Comparison of ENCODE assay signal across 13 cellular contexts in the genomic region with DNA sequence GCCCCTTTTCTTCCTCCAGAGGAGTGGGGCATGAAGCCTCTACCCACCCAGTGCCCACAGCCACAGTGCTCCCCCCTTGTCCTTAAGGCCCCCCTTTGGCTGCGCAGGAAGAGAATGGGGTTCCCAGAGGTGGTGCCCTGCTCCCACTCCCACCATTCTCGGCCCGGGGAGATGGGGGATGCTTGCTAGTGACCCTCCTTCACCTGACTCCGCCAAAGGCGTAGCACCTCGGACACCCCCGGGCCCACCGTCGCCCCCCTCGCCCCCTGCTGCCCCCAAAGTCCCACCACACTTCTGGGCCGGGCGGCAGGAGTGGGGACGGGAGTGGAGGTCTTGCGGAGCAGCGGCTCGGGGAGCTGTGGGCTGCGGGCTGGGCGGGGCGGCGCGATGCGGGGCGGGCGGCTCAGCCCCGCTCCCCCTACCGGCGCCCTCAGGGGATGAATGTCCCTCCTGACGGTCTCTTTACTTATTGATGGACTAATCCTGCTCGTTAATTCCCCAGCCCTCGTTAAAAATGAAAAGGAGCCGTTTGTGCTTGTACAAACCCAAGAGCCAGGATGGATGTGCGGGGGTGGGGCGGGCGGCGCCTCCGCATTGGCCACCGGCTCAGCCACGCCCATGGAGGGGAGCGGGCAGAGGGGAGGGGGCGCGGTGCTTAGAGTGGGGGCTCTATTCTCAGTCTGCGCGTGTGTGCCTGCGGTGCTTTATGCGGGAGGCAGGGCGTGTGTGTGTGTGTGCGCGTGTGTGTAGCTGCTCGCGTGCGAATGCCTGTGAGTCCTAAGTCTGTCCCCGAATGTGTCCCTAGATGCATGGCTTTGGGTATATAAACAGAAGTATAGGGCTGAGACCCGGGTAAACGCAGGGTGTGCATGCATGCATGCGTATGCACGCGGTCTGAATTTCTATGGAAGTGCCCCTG. TPM values are rescaled to one million over a fixed set of nuclear protein-coding genes. Genes with fewer than 3 reads are reported as not detected.
A peak's percentile ranks its signal among the peaks of the same experiment; 100 is the strongest.
DNase-seq lines count a peak whose midpoint lies in the region; ATAC-seq and TF ChIP-seq lines count a peak whose summit lies in the region.
"Had no signal": no experiment of that assay in that cellular context is flagged by ENCODE, and none has a peak within 500 bp of the region (broad histone marks: within the 10 kb centered on the region; RNA-seq: fewer than 3 reads in every experiment).

No MANE protein-coding gene starts in this region.

- H3K4me1 ChIP-seq in foreskin keratinocyte: no peaks in the 10 kb centered on the region
- peaks cover 7 to 15% (median 12%) of the 10 kb centered on the region in 4 donors for H3K4me1 ChIP-seq in esophagus muscularis mucosa
- no peaks in the 10 kb centered on the region for H3K4me1 ChIP-seq in Karpas-422 (ENCODE audit: low read length)

- no peak overlapping the region for H3K27ac ChIP-seq in foreskin keratinocyte
- peak overlapping the region; percentile 4 for H3K27ac ChIP-seq in temporal lobe (ENCODE audit: low read depth, low read length)
- no peak overlapping the region for H3K27ac ChIP-seq in esophagus muscularis mucosa (replicated peaks in 1 of 4)
- H3K27ac ChIP-seq in Karpas-422 (ENCODE audit: low read length): no peak overlapping the region

- no peaks in the 10 kb centered on the region for H3K36me3 Mint-ChIP-seq in activated T-cell treated with anti-CD3 and anti-CD28 coated beads, Interleukin-2, amount 50 U/mL, for 4 hours (ENCODE audit: insufficient read depth)
- no peaks in the 10 kb centered on the region for H3K36me3 Mint-ChIP-seq in activated T-cell treated with anti-CD3 and anti-CD28 coated beads, Interleukin-2, amount 50 U/mL, for 24 hours (ENCODE audit: low read depth)
- H3K36me3 Mint-ChIP-seq: activated naive CD4-positive, alpha-beta T cell treated with anti-CD3 and anti-CD28 coated beads, Interleukin-2, amount 10 ng/mL, durations not matched to agents 7 days and 5 days had no signal

- no peak overlapping the region for H3K9ac ChIP-seq in Karpas-422 (ENCODE audit: low read length)

- H3K36me3 ChIP-seq in esophagus muscularis mucosa: no peaks in the 10 kb centered on the region
- H3K36me3 ChIP-seq in Karpas-422 (ENCODE audit: insufficient read depth, low read length): no peaks in the 10 kb centered on the region

- peak; percentile 45 to 58 for ATAC-seq in activated T-cell treated with anti-CD3 and anti-CD28 coated beads, Interleukin-2, amount 50 U/mL, for 4 hours
- peak; percentile 5 for ATAC-seq in foreskin keratinocyte

- intact Hi-C loops in esophagus muscularis mucosa (cut with DNase I): no loop called here

- H3K9me3 ChIP-seq in esophagus muscularis mucosa (no peaks in the 10 kb centered on the region), Karpas-422 (ENCODE audit: low read length) (no peaks in the 10 kb centered on the region)

- TF ChIP-seq CTCF in foreskin keratinocyte (conservative IDR thresholded peaks at IDR 0.05) (no peak), esophagus muscularis mucosa (IDR thresholded peaks at IDR 0.05) (no peak)

- no peak for TF ChIP-seq POLR2A in esophagus muscularis mucosa (IDR thresholded peaks at IDR 0.05; ENCODE audit: low read depth)

- no peaks in the 10 kb centered on the region for H3K9me3 Mint-ChIP-seq in activated T-cell treated with anti-CD3 and anti-CD28 coated beads, Interleukin-2, amount 50 U/mL, for 4 hours
- H3K9me3 Mint-ChIP-seq in activated T-cell treated with anti-CD3 and anti-CD28 coated beads, Interleukin-2, amount 50 U/mL, for 24 hours: no peaks in the 10 kb centered on the region
- H3K9me3 Mint-ChIP-seq: activated naive CD4-positive, alpha-beta T cell treated with anti-CD3 and anti-CD28 coated beads, Interleukin-2, amount 10 ng/mL, durations not matched to agents 7 days and 5 days had no signal

- peaks cover 73% of the 10 kb centered on the region for H3K27me3 Mint-ChIP-seq in activated T-cell treated with anti-CD3 and anti-CD28 coated beads, Interleukin-2, amount 50 U/mL, for 4 hours (ENCODE audit: low read depth)
- H3K27me3 Mint-ChIP-seq in activated T-cell treated with anti-CD3 and anti-CD28 coated beads, Interleukin-2, amount 50 U/mL, for 24 hours: peaks cover 83% of the 10 kb centered on the region

- no peaks in the 10 kb centered on the region for H3K9me2 ChIP-seq in Karpas-422 (replicated peaks; ENCODE audit: insufficient read depth, low read length)

- H3K27ac Mint-ChIP-seq in activated T-cell treated with anti-CD3 and anti-CD28 coated beads, Interleukin-2, amount 50 U/mL, for 24 hours: no peak overlapping the region

- no peaks in the 10 kb centered on the region for H3K79me2 ChIP-seq in Karpas-422 (ENCODE audit: low read length)

- no peaks in the 10 kb centered on the region for H4K20me1 ChIP-seq in Karpas-422 (ENCODE audit: insufficient read depth, low read depth, low read length)

- DNase-seq in activated T-cell treated with anti-CD3 and anti-CD28 coated beads, Interleukin-2, amount 50 U/mL, for 4 hours: no peak
- DNase-seq in activated T-cell treated with anti-CD3 and anti-CD28 coated beads, Interleukin-2, amount 50 U/mL, for 24 hours: no peak
- DNase-seq in NCI-H82 treated with DMSO at 0.1 percent for 48 hours (lab: John Stamatoyannopoulos, UW; ENCODE audit: unreplicated experiment) (peak; percentile 82), foreskin keratinocyte (peak in 1 of 2 donors; percentile 12), esophagus muscularis mucosa (ENCODE audit: extremely low spot score) (no peak), NCI-H774 (lab: John Stamatoyannopoulos, UW) (no peak), Karpas-422 (no peak)
- DNase-seq: activated naive CD4-positive, alpha-beta T cell treated with anti-CD3 and anti-CD28 coated beads, Interleukin-2, amount 10 ng/mL, durations not matched to agents 7 days and 5 days; stimulated activated CD4-positive, alpha-beta T cell treated with anti-CD3 and anti-CD28 coated beads, Interleukin-4, amount 100 ng/mL, for 24 hours had no signal

- no peak overlapping the region for H3K4me3 Mint-ChIP-seq in activated T-cell treated with anti-CD3 and anti-CD28 coated beads, Interleukin-2, amount 50 U/mL, for 4 hours
- H3K4me3 Mint-ChIP-seq in activated T-cell treated with anti-CD3 and anti-CD28 coated beads, Interleukin-2, amount 50 U/mL, for 24 hours: no peak overlapping the region
- H3K4me3 Mint-ChIP-seq: activated naive CD4-positive, alpha-beta T cell treated with anti-CD3 and anti-CD28 coated beads, Interleukin-2, amount 10 ng/mL, durations not matched to agents 7 days and 5 days had no signal

- H3K4me1 Mint-ChIP-seq in activated T-cell treated with anti-CD3 and anti-CD28 coated beads, Interleukin-2, amount 50 U/mL, for 4 hours (ENCODE audit: low read depth): peaks cover 11% of the 10 kb centered on the region
- peaks cover 14% of the 10 kb centered on the region for H3K4me1 Mint-ChIP-seq in activated T-cell treated with anti-CD3 and anti-CD28 coated beads, Interleukin-2, amount 50 U/mL, for 24 hours (ENCODE audit: low read depth)
- H3K4me1 Mint-ChIP-seq: activated naive CD4-positive, alpha-beta T cell treated with anti-CD3 and anti-CD28 coated beads, Interleukin-2, amount 10 ng/mL, durations not matched to agents 7 days and 5 days had no signal

- H3K4me3 ChIP-seq in esophagus muscularis mucosa: no peak overlapping the region
- no peak overlapping the region for H3K4me3 ChIP-seq in Karpas-422 (ENCODE audit: low read length)

- H3K4me2 ChIP-seq in Karpas-422 (ENCODE audit: low read depth, low read length, poor library complexity, severe bottlenecking): no peak overlapping the region

- no peak overlapping the region for H2AFZ ChIP-seq in Karpas-422 (ENCODE audit: low read length)

- H3K27me3 ChIP-seq in foreskin keratinocyte: peaks cover 69% of the 10 kb centered on the region
- peaks cover 0 to 96% (median 16%) of the 10 kb centered on the region in 4 donors for H3K27me3 ChIP-seq in esophagus muscularis mucosa
- H3K27me3 ChIP-seq in Karpas-422 (ENCODE audit: low read length): no peaks in the 10 kb centered on the region

- no peak for TF ChIP-seq EP300 in esophagus muscularis mucosa (IDR thresholded peaks at IDR 0.05)

- 4% methylated on average over 14 of the region's 57 CpGs for WGBS in esophagus muscularis mucosa

RNA-seq across cellular contexts. Expression of a gene that starts 25.6 kb away (rescaled TPM):
- total RNA-seq in activated T-cell treated with anti-CD3 and anti-CD28 coated beads, Interleukin-2, amount 50 U/mL, for 4 hours: under 1 TPM; 0.35 to 0.66 (median 0.38) TPM
- 2.2 and 4.5 TPM in 2 replicates for total RNA-seq in foreskin keratinocyte
- polyA plus RNA-seq in foreskin keratinocyte: 1.5 and 2.5 TPM in 2 replicates
- 27.5 TPM for total RNA-seq in temporal lobe
- 1 to 10 TPM; 1.3 to 4.2 (median 1.8) TPM for total RNA-seq in esophagus muscularis mucosa
- total RNA-seq in Karpas-422 (2014; rRNA removed; shearing (Covaris generic); ENCODE audit: low replicate concordance): not detected in 2 replicates

RNA-seq across cellular contexts. Expression of a gene that starts 46.8 kb away (rescaled TPM):
- total RNA-seq in activated T-cell treated with anti-CD3 and anti-CD28 coated beads, Interleukin-2, amount 50 U/mL, for 4 hours: not detected
- total RNA-seq in foreskin keratinocyte (0.07 TPM in 1 of 2 replicates, not detected in the other), temporal lobe (2.5 TPM), esophagus muscularis mucosa (1 to 10 TPM in 3 of 4 donors, not detected in 1; 1.3 to 2.2 (median 2.0) TPM)
- polyA plus RNA-seq in foreskin keratinocyte: 0.02 and 0.06 TPM in 2 replicates
- 1.0 TPM in 1 of 2 replicates, not detected in the other for total RNA-seq in Karpas-422 (2014; rRNA removed; shearing (Covaris generic); ENCODE audit: low replicate concordance)
- total RNA-seq: myocyte, urinary bladder had no signal
- polyA plus RNA-seq: fibroblast of lung had no signal
